In genomic region chr12:31950088-31950487, GRCh38 we compare ENCODE assay signal across 16 cellular contexts. TPM values are rescaled to one million over a fixed set of nuclear protein-coding genes. Genes with fewer than 3 reads are reported as not detected.
A peak's percentile ranks its signal among the peaks of the same experiment; 100 is the strongest.
DNase-seq lines count a peak whose midpoint lies in the region; ATAC-seq and TF ChIP-seq lines count a peak whose summit lies in the region.
"Had no signal": no experiment of that assay in that cellular context is flagged by ENCODE, and none has a peak within 500 bp of the region (broad histone marks: within the 10 kb centered on the region; RNA-seq: fewer than 3 reads in every experiment).

No MANE protein-coding gene starts in this region.

- BruUV-seq in OCI-LY7 (replicated peaks; lab: Mats Ljungman, UMichigan), result no TSS peak

- H3K4me1 Mint-ChIP-seq in stimulated activated naive CD8-positive, alpha-beta T cell treated with anti-CD3 and anti-CD28 coated beads, Interleukin-15, Interleukin-2, amounts not matched to agents 100 ng/mL and 50 ng/mL, for 24 hours (ENCODE audit: low read depth), result peaks cover 36% of the 10 kb centered on the region
- peaks cover 35% of the 10 kb centered on the region for H3K4me1 Mint-ChIP-seq in memory B cell

- POLR2A ChIA-PET in OCI-LY7 (lab: Charles Lee) (interaction anchor here (0.6 to 3.1 kb wide), 15 partner anchors 8 to 213 kb away, joined by 3 to 15 read pairs (median 3); partner anchors contain the start of gene RESF1), RWPE1 (lab: Yijun Ruan, JAX; ENCODE audit: low non-redundant PET) (no interaction called here)

- no peak for ATAC-seq in stimulated activated naive CD8-positive, alpha-beta T cell treated with anti-CD3 and anti-CD28 coated beads, Interleukin-15, Interleukin-2, amounts not matched to agents 100 U/mL and 50 U/mL, for 24 hours
- peak; percentile 26 for ATAC-seq in memory B cell (ENCODE audit: low read depth)

- H3K27ac ChIP-seq in OCI-LY7 (ENCODE audit: low read depth, low read length, poor library complexity, severe bottlenecking), result peak overlapping the region; percentile 71
- no peak overlapping the region for H3K27ac ChIP-seq in RWPE1
- H3K27ac ChIP-seq: C4-2B, HL-60 had no signal

- H3K9me2 ChIP-seq in OCI-LY7 (ENCODE audit: insufficient read depth, low read length), result no peaks in the 10 kb centered on the region

- H2AFZ ChIP-seq in OCI-LY7 (ENCODE audit: low read length), result peak overlapping the region; percentile 66; the same call in 1 of the 2 replicates

- H3K27me3 Mint-ChIP-seq in stimulated activated naive CD8-positive, alpha-beta T cell treated with anti-CD3 and anti-CD28 coated beads, Interleukin-15, Interleukin-2, amounts not matched to agents 100 ng/mL and 50 ng/mL, for 24 hours, result no peaks in the 10 kb centered on the region
- no peaks in the 10 kb centered on the region for H3K27me3 Mint-ChIP-seq in memory B cell

- H4K20me1 ChIP-seq in OCI-LY7 (ENCODE audit: insufficient read depth, low read length), result no peaks in the 10 kb centered on the region

- no peaks in the 10 kb centered on the region for H3K79me2 ChIP-seq in OCI-LY7 (ENCODE audit: insufficient read depth, low read depth, low read length)

- peak overlapping the region; percentile 36 for H3K4me2 ChIP-seq in OCI-LY7 (ENCODE audit: low read length)

- H3K4me3 ChIP-seq in OCI-LY7 (ENCODE audit: low read depth, low read length, poor library complexity, severe bottlenecking), result no peak overlapping the region

- H3K36me3 ChIP-seq in OCI-LY7 (ENCODE audit: insufficient read depth, low read length), result peaks cover 8% of the 10 kb centered on the region; the same call in 1 of the 2 replicates

- intact Hi-C loops in OCI-LY7 (cut with micrococcal nuclease; ENCODE audit: unreplicated experiment), result loop anchor here (2.0 to 10.0 kb wide), 2 partner anchors 53 to 185 kb away; no protein-coding TSS in a partner anchor

- peaks cover 20% of the 10 kb centered on the region for H3K9me3 Mint-ChIP-seq in stimulated activated naive CD8-positive, alpha-beta T cell treated with anti-CD3 and anti-CD28 coated beads, Interleukin-15, Interleukin-2, amounts not matched to agents 100 ng/mL and 50 ng/mL, for 24 hours
- peaks cover 15% of the 10 kb centered on the region for H3K9me3 Mint-ChIP-seq in memory B cell

- peaks cover 26% of the 10 kb centered on the region for H3K9me3 ChIP-seq in OCI-LY7 (ENCODE audit: low read length)

- peaks cover 35% of the 10 kb centered on the region for H3K4me1 ChIP-seq in OCI-LY7 (ENCODE audit: insufficient read depth, low read length, poor library complexity, severe bottlenecking)

- TF ChIP-seq CTCF in OCI-LY7 (conservative IDR thresholded peaks at IDR 0.05; ENCODE audit: low read length) (no peak), RWPE1 (conservative IDR thresholded peaks at IDR 0.05; ENCODE audit: low read depth) (no peak)

- H3K36me3 Mint-ChIP-seq in stimulated activated naive CD8-positive, alpha-beta T cell treated with anti-CD3 and anti-CD28 coated beads, Interleukin-15, Interleukin-2, amounts not matched to agents 100 ng/mL and 50 ng/mL, for 24 hours (ENCODE audit: low read depth), result peaks cover 22% of the 10 kb centered on the region
- H3K36me3 Mint-ChIP-seq in memory B cell, result peaks cover 21% of the 10 kb centered on the region

- peak overlapping the region; percentile 41 for H3K27ac Mint-ChIP-seq in stimulated activated naive CD8-positive, alpha-beta T cell treated with anti-CD3 and anti-CD28 coated beads, Interleukin-15, Interleukin-2, amounts not matched to agents 100 ng/mL and 50 ng/mL, for 24 hours
- H3K27ac Mint-ChIP-seq in memory B cell, result peak overlapping the region; percentile 86

- DNase-seq in stimulated activated naive CD8-positive, alpha-beta T cell treated with anti-CD3 and anti-CD28 coated beads, Interleukin-15, Interleukin-2, amounts not matched to agents 100 U/mL and 50 U/mL, for 24 hours, result no peak
- DNase-seq in OCI-LY7 (ENCODE audit: low spot score), result peak; percentile 83
- no peak for DNase-seq in memory B cell (ENCODE audit: low spot score in 2 of 2)
- no peak for DNase-seq in RWPE1 (ENCODE audit: low spot score)
- DNase-seq in dedifferentiated amniotic fluid mesenchymal stem cell (ENCODE audit: extremely low spot score), result no peak
- no peak for DNase-seq in NCI-H69 (lab: John Stamatoyannopoulos, UW)
- DNase-seq: H7, KBM-7, NCI-H1436, NCI-H2029 treated with DMSO at 0.1 percent for 48 hours, NCI-H2171 treated with DMSO at 0.1 percent for 48 hours, NCI-H446 treated with DMSO at 0.1 percent for 48 hours, NCI-H774 had no signal

- CTCF ChIA-PET in OCI-LY7 (lab: Charles Lee; ENCODE audit: unreplicated experiment) (interaction anchor here (1.0 kb wide), 1 partner anchor 12 kb away, joined by 3 read pairs; no protein-coding TSS in a partner anchor), RWPE1 (lab: Yijun Ruan, JAX) (interaction anchor here (0.6 to 1.0 kb wide), 3 partner anchors 248 to 362 kb away, joined by 3 to 4 read pairs (median 3); no protein-coding TSS in a partner anchor)

- no peak overlapping the region for H3K4me3 Mint-ChIP-seq in stimulated activated naive CD8-positive, alpha-beta T cell treated with anti-CD3 and anti-CD28 coated beads, Interleukin-15, Interleukin-2, amounts not matched to agents 100 ng/mL and 50 ng/mL, for 24 hours
- H3K4me3 Mint-ChIP-seq in memory B cell, result peak overlapping the region; percentile 24

RNA-seq across cellular contexts. Expression of gene RESF1, which starts 9.1 kb away (rescaled TPM):
- 53.3 and 70.4 TPM in 2 replicates for total RNA-seq in OCI-LY7 (2014; rRNA removed; shearing (Covaris generic))
- total RNA-seq in OCI-LY7 (2022), result 46.3 and 60.8 TPM in 2 replicates
